ENCODE assay signal across 20 cellular contexts in the genomic region with DNA sequence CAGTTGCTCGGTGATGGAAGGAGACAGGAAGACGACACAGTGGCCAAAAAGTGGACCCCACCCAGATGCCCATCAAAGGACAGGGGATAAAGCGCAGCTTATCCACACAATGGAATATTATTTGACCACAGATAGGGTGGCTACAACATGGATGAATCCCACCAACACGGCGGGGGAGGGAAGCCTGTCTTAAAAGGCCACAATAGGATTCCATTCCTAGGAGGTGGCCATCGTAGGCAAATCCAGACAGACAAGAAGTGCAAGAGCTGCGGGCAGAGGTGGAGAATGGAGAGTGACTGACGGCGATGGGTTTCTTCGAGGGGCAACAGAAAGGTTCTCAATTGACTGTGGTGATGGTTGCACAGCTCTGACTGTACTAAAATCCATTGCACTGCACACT. TPM values are rescaled to one million over a fixed set of nuclear protein-coding genes. Genes with fewer than 3 reads are reported as not detected.
A peak's percentile ranks its signal among the peaks of the same experiment; 100 is the strongest.
DNase-seq lines count a peak whose midpoint lies in the region; ATAC-seq and TF ChIP-seq lines count a peak whose summit lies in the region.
"Had no signal": no experiment of that assay in that cellular context is flagged by ENCODE, and none has a peak within 500 bp of the region (broad histone marks: within the 10 kb centered on the region; RNA-seq: fewer than 3 reads in every experiment).

No MANE protein-coding gene starts in this region.

- DNase-seq in ELF-1 (ENCODE audit: low read depth, low spot score), result peak; percentile 42
- no peak for DNase-seq in WTC11 (ENCODE audit: low spot score)
- peak; percentile 31 for DNase-seq in epithelial cell of esophagus (ENCODE audit: low read depth)
- no peak for DNase-seq in neuronal stem cell (ENCODE audit: low spot score)
- DNase-seq in AG08396 (ENCODE audit: low spot score), result no peak
- no peak for DNase-seq in germinal center (ENCODE audit: low spot score)
- DNase-seq in Right ventricle myocardium superior, result no peak
- DNase-seq: Calu3; CD4-positive, alpha-beta memory T cell; DMS79 treated with DMSO at 0.1 percent for 48 hours; HCEC 1CT; IMR-90 had no signal

- WGBS in neuronal stem cell (ENCODE audit: extremely low coverage in 2 of 2, insufficient read length in 2 of 2, insufficient replicate concordance in 1 of 2), 2 donors, result no CpG with 5 or more reads among the region's 10 CpGs

- TF ChIP-seq CTCF in WTC11 (IDR thresholded peaks at IDR 0.05) (no peak), epithelial cell of esophagus (IDR thresholded peaks at IDR 0.05; ENCODE audit: insufficient read depth, low read depth, low read length, missing control alignments) (no peak)

- no peak overlapping the region for H4K91ac ChIP-seq in neuronal stem cell (ENCODE audit: low read depth, low read length, poor library complexity)

- no peak overlapping the region for H2BK120ac ChIP-seq in neuronal stem cell (ENCODE audit: low read depth, low read length)

- H3K27ac Mint-ChIP-seq in WTC11, result no peak overlapping the region
- H3K27ac Mint-ChIP-seq: CD4-positive, alpha-beta memory T cell had no signal

- H2BK12ac ChIP-seq in neuronal stem cell (ENCODE audit: low read length), result no peak overlapping the region

- H3K27me3 Mint-ChIP-seq in WTC11 (ENCODE audit: low read depth), result peaks cover 6% of the 10 kb centered on the region

- no peak overlapping the region for H3K27ac ChIP-seq in neuronal stem cell (replicated peaks; ENCODE audit: low read length)
- H3K27ac ChIP-seq: 22Rv1, A549, BLaER1, HL-60 had no signal

- H3K23ac ChIP-seq in neuronal stem cell (ENCODE audit: low read depth, low read length, poor library complexity), result no peak overlapping the region

- H3K9me3 Mint-ChIP-seq in WTC11, result peaks cover 7% of the 10 kb centered on the region

- H3K18ac ChIP-seq in neuronal stem cell (ENCODE audit: low read length), result peak overlapping the region; percentile 5

- H3K4ac ChIP-seq in neuronal stem cell (ENCODE audit: low read length), result no peak overlapping the region

- H3K36me3 Mint-ChIP-seq in WTC11, result peaks cover 10% of the 10 kb centered on the region

- H3K27me3 ChIP-seq in neuronal stem cell (ENCODE audit: control insufficient read depth in 3 of 3, insufficient read depth in 3 of 3, low read depth in 1 of 3, low read length in 3 of 3), result no peaks in the 10 kb centered on the region

- peak overlapping the region; percentile 3 for H2AK5ac ChIP-seq in neuronal stem cell (ENCODE audit: low read depth, low read length)

- no peak overlapping the region for H2BK15ac ChIP-seq in neuronal stem cell (ENCODE audit: low read length)

- H3K36me3 ChIP-seq in neuronal stem cell (replicated peaks in 1 of 2; ENCODE audit: control insufficient read depth in 2 of 2, insufficient read depth in 2 of 2, low read length in 2 of 2), result no peaks in the 10 kb centered on the region
- H3K36me3 ChIP-seq: BLaER1 had no signal

- H2BK5ac ChIP-seq in neuronal stem cell (ENCODE audit: low read length), result no peak overlapping the region

- POLR2A ChIA-PET in WTC11 (lab: Charles Lee), result no interaction called here

- H3K4me3 ChIP-seq in epithelial cell of esophagus (ENCODE audit: low read length) (no peak overlapping the region), neuronal stem cell (ENCODE audit: low read length in 2 of 2) (no peak overlapping the region)
- H3K4me3 ChIP-seq: A549, BLaER1, GM12878 had no signal

- no peaks in the 10 kb centered on the region for H3K79me1 ChIP-seq in neuronal stem cell (ENCODE audit: low read depth, low read length)

- H3K9ac ChIP-seq in neuronal stem cell (ENCODE audit: low read depth, low read length, poor library complexity), result no peak overlapping the region
- H3K9ac ChIP-seq: BLaER1 had no signal

- intact Hi-C loops in Right ventricle myocardium superior (cut with DNase I), result no loop called here

- no peak overlapping the region for H3K4me3 Mint-ChIP-seq in WTC11
- H3K4me3 Mint-ChIP-seq: CD4-positive, alpha-beta memory T cell had no signal

- peaks cover 13 to 19% of the 10 kb centered on the region in 2 donors for H3K4me1 ChIP-seq in neuronal stem cell (ENCODE audit: control insufficient read depth in 2 of 2, insufficient read depth in 1 of 2, low read depth in 1 of 2, low read length in 2 of 2)
- H3K4me1 ChIP-seq: A549 had no signal

- no peak overlapping the region for H3K4me2 ChIP-seq in neuronal stem cell (ENCODE audit: insufficient read depth, low read length, poor library complexity, severe bottlenecking)
- H3K4me2 ChIP-seq: A549 had no signal

- CTCF ChIA-PET in WTC11 (lab: Charles Lee), result interaction anchor here (1.7 to 2.8 kb wide), 2 partner anchors 13 to 70 kb away, joined by 10 to 11 read pairs; no protein-coding TSS in a partner anchor

- no peak overlapping the region for H4K8ac ChIP-seq in neuronal stem cell (ENCODE audit: low read depth, low read length)

- peaks cover 5 to 8% of the 10 kb centered on the region in 2 donors for H3K9me3 ChIP-seq in neuronal stem cell (replicated peaks in 1 of 2; ENCODE audit: control insufficient read depth in 2 of 2, insufficient read depth in 1 of 2, low read depth in 1 of 2, low read length in 2 of 2)

- ATAC-seq in WTC11 (peak; percentile 20; the same call in 1 of the 2 replicates), GM21515 (IDR thresholded peaks at IDR 0.05; ENCODE audit: unreplicated experiment) (no peak), Right ventricle myocardium superior (ENCODE audit: poor library complexity) (no peak)
- ATAC-seq: A549, GM12878 had no signal

- peaks cover 17% of the 10 kb centered on the region for H3K4me1 Mint-ChIP-seq in WTC11

- no peak overlapping the region for H2AFZ ChIP-seq in neuronal stem cell (ENCODE audit: low read length)

- no peak overlapping the region for H3K14ac ChIP-seq in neuronal stem cell (ENCODE audit: low read length)

TF ChIP-seq in WTC11, 78 proteins besides CTCF, POLR2A, EP300 and RAD21 (continues in another document):
- TF ChIP-seq, protein P1, sequence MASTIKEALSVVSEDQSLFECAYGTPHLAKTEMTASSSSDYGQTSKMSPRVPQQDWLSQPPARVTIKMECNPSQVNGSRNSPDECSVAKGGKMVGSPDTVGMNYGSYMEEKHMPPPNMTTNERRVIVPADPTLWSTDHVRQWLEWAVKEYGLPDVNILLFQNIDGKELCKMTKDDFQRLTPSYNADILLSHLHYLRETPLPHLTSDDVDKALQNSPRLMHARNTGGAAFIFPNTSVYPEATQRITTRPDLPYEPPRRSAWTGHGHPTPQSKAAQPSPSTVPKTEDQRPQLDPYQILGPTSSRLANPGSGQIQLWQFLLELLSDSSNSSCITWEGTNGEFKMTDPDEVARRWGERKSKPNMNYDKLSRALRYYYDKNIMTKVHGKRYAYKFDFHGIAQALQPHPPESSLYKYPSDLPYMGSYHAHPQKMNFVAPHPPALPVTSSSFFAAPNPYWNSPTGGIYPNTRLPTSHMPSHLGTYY (CRISPR knock-in tag; IDR thresholded peaks at IDR 0.05), result no peak
- TF ChIP-seq, protein P2, sequence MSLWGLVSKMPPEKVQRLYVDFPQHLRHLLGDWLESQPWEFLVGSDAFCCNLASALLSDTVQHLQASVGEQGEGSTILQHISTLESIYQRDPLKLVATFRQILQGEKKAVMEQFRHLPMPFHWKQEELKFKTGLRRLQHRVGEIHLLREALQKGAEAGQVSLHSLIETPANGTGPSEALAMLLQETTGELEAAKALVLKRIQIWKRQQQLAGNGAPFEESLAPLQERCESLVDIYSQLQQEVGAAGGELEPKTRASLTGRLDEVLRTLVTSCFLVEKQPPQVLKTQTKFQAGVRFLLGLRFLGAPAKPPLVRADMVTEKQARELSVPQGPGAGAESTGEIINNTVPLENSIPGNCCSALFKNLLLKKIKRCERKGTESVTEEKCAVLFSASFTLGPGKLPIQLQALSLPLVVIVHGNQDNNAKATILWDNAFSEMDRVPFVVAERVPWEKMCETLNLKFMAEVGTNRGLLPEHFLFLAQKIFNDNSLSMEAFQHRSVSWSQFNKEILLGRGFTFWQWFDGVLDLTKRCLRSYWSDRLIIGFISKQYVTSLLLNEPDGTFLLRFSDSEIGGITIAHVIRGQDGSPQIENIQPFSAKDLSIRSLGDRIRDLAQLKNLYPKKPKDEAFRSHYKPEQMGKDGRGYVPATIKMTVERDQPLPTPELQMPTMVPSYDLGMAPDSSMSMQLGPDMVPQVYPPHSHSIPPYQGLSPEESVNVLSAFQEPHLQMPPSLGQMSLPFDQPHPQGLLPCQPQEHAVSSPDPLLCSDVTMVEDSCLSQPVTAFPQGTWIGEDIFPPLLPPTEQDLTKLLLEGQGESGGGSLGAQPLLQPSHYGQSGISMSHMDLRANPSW (CRISPR knock-in tag; conservative IDR thresholded peaks at IDR 0.05; ENCODE audit: low read depth), result no peak
- TF ChIP-seq GABPB1 (CRISPR knock-in tag; IDR thresholded peaks at IDR 0.05), result no peak
- no peak for TF ChIP-seq GTF2I (CRISPR knock-in tag; conservative IDR thresholded peaks at IDR 0.05)

RNA-seq across cellular contexts. Expression of a gene that starts 16.0 kb away (rescaled TPM):
- not detected in 3 replicates for total RNA-seq in WTC11 (2021)
- 0.32 TPM for polyA plus RNA-seq in neuronal stem cell (2013, experiment 1 of 2)
- polyA plus RNA-seq in neuronal stem cell (2013, experiment 2 of 2), result 0.18 TPM
- total RNA-seq in Right ventricle myocardium superior, result 0.78 TPM
- total RNA-seq: Calu3; CD4-positive, alpha-beta memory T cell; G401; GM12878; IMR-90 had no signal
- polyA plus RNA-seq: A549; CD14-positive monocyte; CD4-positive, alpha-beta memory T cell; GM12878; IMR-90 had no signal

RNA-seq across cellular contexts. Expression of a gene that starts 58.6 kb away (rescaled TPM):
- total RNA-seq in WTC11 (2021) (2.9 to 4.9 TPM (median 4.4 TPM) in 3 replicates), Right ventricle myocardium superior (0.46 TPM)
- polyA plus RNA-seq in neuronal stem cell (2013, experiment 1 of 2), result 23.1 TPM
- 20.8 TPM for polyA plus RNA-seq in neuronal stem cell (2013, experiment 2 of 2)
- total RNA-seq: CD4-positive, alpha-beta memory T cell; GM12878; IMR-90 had no signal
- polyA plus RNA-seq: CD4-positive, alpha-beta memory T cell; GM12878 had no signal

Comparison
In these comparisons a context has a peak if more than half of its experiments do, and no peak if none do; other contexts are left out.
1. DNase-seq: peak in ELF-1 (single experiment) and epithelial cell of esophagus (single experiment); none in WTC11 (single experiment), neuronal stem cell (single experiment), AG08396 (single experiment), germinal center (single experiment) and Right ventricle myocardium superior (single experiment).